22 cellular contexts compared by ENCODE assay signal in genomic region chr10:65470986-65471385, GRCh38.
"Had no signal": no experiment of that assay in that cellular context is flagged by ENCODE, and none has a peak within 500 bp of the region (broad histone marks: within the 10 kb centered on the region; RNA-seq: fewer than 3 reads in every experiment).

No MANE protein-coding gene starts in this region.

- ATAC-seq: esophagus mucosa; gastrocnemius medialis; heart right ventricle; left colon; left ventricle myocardium superior; naive thymus-derived CD4-positive, alpha-beta T cell; sciatic nerve had no signal

- H3K4me3 Mint-ChIP-seq: naive thymus-derived CD4-positive, alpha-beta T cell had no signal

- H2AFZ ChIP-seq: parathyroid adenoma had no signal

- H3K9ac ChIP-seq: parathyroid adenoma had no signal

- FAIRE-seq: endometrium, kidney had no signal

- H3K27me3 Mint-ChIP-seq: naive thymus-derived CD4-positive, alpha-beta T cell had no signal

- H3K4me1 Mint-ChIP-seq: naive thymus-derived CD4-positive, alpha-beta T cell had no signal

- H3K36me3 ChIP-seq: gastrocnemius medialis, heart right ventricle, prostate gland, stomach, thoracic aorta, transverse colon had no signal

- H3K4me1 ChIP-seq: gastrocnemius medialis, heart right ventricle, parathyroid adenoma, prostate gland, stomach, transverse colon had no signal

- H3K36me3 Mint-ChIP-seq: naive thymus-derived CD4-positive, alpha-beta T cell had no signal

- H3K27ac ChIP-seq: gastrocnemius medialis, heart right ventricle, parathyroid adenoma, prostate gland, skin epidermis, stomach, thoracic aorta, transverse colon had no signal

- H3K4me3 ChIP-seq: gastrocnemius medialis, heart right ventricle, lung, prostate gland, skin epidermis, stomach, thoracic aorta, transverse colon had no signal

- H3K9me3 ChIP-seq: gastrocnemius medialis, heart right ventricle, prostate gland, thoracic aorta, transverse colon had no signal

- H3K27me3 ChIP-seq: gastrocnemius medialis, heart right ventricle, stomach, transverse colon had no signal

- DNase-seq: effector memory CD4-positive, alpha-beta T cell; gastrocnemius medialis; heart right ventricle; kidney; left colon; left ventricle myocardium superior; mesenchymal stem cell; naive thymus-derived CD4-positive, alpha-beta T cell; nucleus accumbens; stimulated activated CD4-positive, alpha-beta T cell treated with anti-CD3 and anti-CD28 coated beads, Interleukin-12 subunit alpha, Interleukin-12 subunit beta, amount 100 ng/mL, for 4 hours; stimulated activated naive CD4-positive, alpha-beta T cell; stomach; substantia nigra; transverse colon had no signal
